Comparison of ENCODE assay signal across 2 cellular contexts in genomic region chr20:58043122-58043865, GRCh38.
TF ChIP-seq lines count a peak whose summit lies in the region.

No MANE protein-coding gene starts in this region.

TF ChIP-seq in HepG2, 621 proteins besides CTCF, POLR2A, EP300 and RAD21:
- TF ChIP-seq MXD1 (CRISPR knock-in tag; IDR thresholded peaks at IDR 0.05) (no peak), NFAT5 (CRISPR knock-in tag; IDR thresholded peaks at IDR 0.05) (no peak), ZNF775 (CRISPR knock-in tag; IDR thresholded peaks at IDR 0.05; ENCODE audit: borderline replicate concordance) (no peak), ZNF335 (CRISPR knock-in tag; IDR thresholded peaks at IDR 0.05) (no peak), PCBP1 (IDR thresholded peaks at IDR 0.05; ENCODE audit: borderline replicate concordance, low read depth, low read length) (no peak), ZBTB39 (CRISPR knock-in tag; IDR thresholded peaks at IDR 0.05) (no peak), MNT (IDR thresholded peaks at IDR 0.05) (peak; percentile 43), ZNF138 (CRISPR knock-in tag; IDR thresholded peaks at IDR 0.05; ENCODE audit: low read depth) (no peak)

TF ChIP-seq in H1, 55 proteins besides CTCF, POLR2A, EP300 and RAD21:
- TF ChIP-seq BACH1 (IDR thresholded peaks at IDR 0.05; ENCODE audit: low read length), result no peak
- TF ChIP-seq USF2 (IDR thresholded peaks at IDR 0.05; ENCODE audit: low read length), result no peak
- no peak for TF ChIP-seq CEBPB (IDR thresholded peaks at IDR 0.05; ENCODE audit: low read depth, low read length)
- no peak for TF ChIP-seq HDAC2 (IDR thresholded peaks at IDR 0.05; ENCODE audit: borderline replicate concordance in 1 of 2, low read depth in 2 of 2, low read length in 2 of 2)
- TF ChIP-seq BCL11A (IDR thresholded peaks at IDR 0.05; ENCODE audit: low read depth in 2 of 2, low read length in 2 of 2), result no peak
- no peak for TF ChIP-seq EGR1 (IDR thresholded peaks at IDR 0.05; ENCODE audit: borderline replicate concordance, low read depth, low read length)
- TF ChIP-seq ASH2L (IDR thresholded peaks at IDR 0.05; ENCODE audit: low read length), result no peak
- no peak for TF ChIP-seq EZH2 (IDR thresholded peaks at IDR 0.05; ENCODE audit: low read depth, low read length, severe bottlenecking)
- no peak for TF ChIP-seq CHD1 (IDR thresholded peaks at IDR 0.05; ENCODE audit: low read depth, low read length)
